In the genomic region with DNA sequence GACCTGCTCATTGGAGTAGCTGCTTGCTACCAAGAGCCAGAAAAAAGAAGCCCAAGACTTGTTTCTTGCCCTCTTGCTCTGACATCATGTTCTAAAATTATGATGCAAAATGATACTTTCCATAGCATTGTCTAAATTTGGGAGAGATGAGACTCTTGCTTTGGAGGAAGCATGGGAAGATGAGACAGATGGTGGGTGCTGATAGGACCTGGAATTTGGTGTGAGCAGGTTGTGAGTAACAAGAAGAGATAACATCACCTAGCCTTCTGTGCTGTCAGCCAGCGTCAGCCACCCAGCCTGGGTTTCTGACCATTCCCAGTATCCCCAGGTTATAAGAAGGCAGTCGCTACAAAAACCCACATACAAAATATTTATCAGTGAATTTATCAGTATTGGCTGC, we compare ENCODE assay signal across 23 cellular contexts.
"Had no signal": no experiment of that assay in that cellular context is flagged by ENCODE, and none has a peak within 500 bp of the region (broad histone marks: within the 10 kb centered on the region; RNA-seq: fewer than 3 reads in every experiment).

No MANE protein-coding gene starts in this region.

- H3K27ac ChIP-seq: ascending aorta, brain microvascular endothelial cell, gastrocnemius medialis, parathyroid adenoma, upper lobe of right lung had no signal

- DNase-seq: activated CD4-positive, alpha-beta T cell treated with anti-CD3 and anti-CD28 coated beads, Interleukin-2, amount 50 U/mL, for 1 hour; activated CD8-positive, alpha-beta T cell treated with anti-CD3 and anti-CD28 coated beads, Interleukin-2, amount 10 ng/mL, durations not matched to agents 7 days and 5 days; brain microvascular endothelial cell; central memory CD4-positive, alpha-beta T cell; effector memory CD4-positive, alpha-beta T cell; gastrocnemius medialis; head of caudate nucleus; hypothalamus; left colon; mesenchymal stem cell; mucosa of descending colon; naive B cell; nucleus accumbens; right cardiac atrium; stimulated activated CD4-positive, alpha-beta T cell treated with anti-CD3 and anti-CD28 coated beads, Interleukin-12 subunit alpha, Interleukin-12 subunit beta, amount 100 ng/mL, for 4 hours; stimulated activated CD4-positive, alpha-beta T cell treated with anti-CD3 and anti-CD28 coated beads, Interleukin-4, amount 100 ng/mL, for 4 hours; stimulated activated naive CD8-positive, alpha-beta T cell treated with anti-CD3 and anti-CD28 coated beads, Interleukin-15, Interleukin-2, amounts not matched to agents 100 U/mL and 50 U/mL, for 24 hours; upper lobe of right lung had no signal

- H3K9ac ChIP-seq: parathyroid adenoma had no signal

- H3K27me3 ChIP-seq: ascending aorta, brain microvascular endothelial cell, gastrocnemius medialis, upper lobe of right lung had no signal

- H3K4me3 ChIP-seq: ascending aorta, gastrocnemius medialis, mucosa of descending colon, upper lobe of right lung had no signal

- H3K36me3 ChIP-seq: ascending aorta, brain microvascular endothelial cell, gastrocnemius medialis, upper lobe of right lung had no signal

- H3K9me3 ChIP-seq: ascending aorta, gastrocnemius medialis, mucosa of descending colon, upper lobe of right lung had no signal

- H3K4me1 ChIP-seq: ascending aorta, parathyroid adenoma, upper lobe of right lung had no signal

- H3K79me2 ChIP-seq: parathyroid adenoma had no signal

- H2AFZ ChIP-seq: parathyroid adenoma had no signal

- ATAC-seq: activated CD4-positive, CD25-positive, alpha-beta regulatory T cell treated with anti-CD3 and anti-CD28 coated beads, Interleukin-2, amount 50 U/mL, for 24 hours; activated CD8-positive, alpha-beta T cell treated with anti-CD3 and anti-CD28 coated beads, Interleukin-2, amount 10 ng/mL, durations not matched to agents 7 days and 5 days; activated naive CD4-positive, alpha-beta T cell treated with anti-CD3 and anti-CD28 coated beads, Interleukin-2, amount 50 U/mL, for 72 hours; esophagus mucosa; gastrocnemius medialis; left colon; mucosa of descending colon; right cardiac atrium; stimulated activated naive CD8-positive, alpha-beta T cell treated with anti-CD3 and anti-CD28 coated beads, Interleukin-15, Interleukin-2, amounts not matched to agents 100 U/mL and 50 U/mL, for 24 hours; upper lobe of right lung had no signal
